33 cellular contexts compared by ENCODE assay signal in genomic region chr22:22461111-22461510, GRCh38. TPM values are rescaled to one million over a fixed set of nuclear protein-coding genes. Genes with fewer than 3 reads are reported as not detected.
"Had no signal": no experiment of that assay in that cellular context is flagged by ENCODE, and none has a peak within 500 bp of the region (broad histone marks: within the 10 kb centered on the region; RNA-seq: fewer than 3 reads in every experiment).

No MANE protein-coding gene starts in this region.

- H3K4me1 Mint-ChIP-seq: activated naive CD8-positive, alpha-beta T cell treated with anti-CD3 and anti-CD28 coated beads for 36 hours; activated T-helper 17 cell treated with anti-CD3 and anti-CD28 coated beads, Interleukin-2, amount 50 U/mL, for 72 hours had no signal

- H3K36me3 ChIP-seq: brain microvascular endothelial cell had no signal

- DNase-seq: activated B cell treated with CpG ODN at 0.5 μM for 24 hours; activated CD4-positive, alpha-beta memory T cell treated with anti-CD3 and anti-CD28 coated beads for 36 hours; activated CD4-positive, alpha-beta T cell treated with anti-CD3 and anti-CD28 coated beads for 4 hours; activated CD4-positive, alpha-beta T cell treated with anti-CD3 and anti-CD28 coated beads, Interleukin-2, amount 50 U/mL, for 1 hour; activated CD4-positive, CD25-positive, alpha-beta regulatory T cell treated with anti-CD3 and anti-CD28 coated beads, Interleukin-2, amount 50 U/mL, for 72 hours; activated effector memory CD4-positive, alpha-beta T cell treated with anti-CD3 and anti-CD28 coated beads, Interleukin-2, amount 50 U/mL, for 16 hours; activated naive CD4-positive, alpha-beta T cell; activated naive CD4-positive, alpha-beta T cell treated with anti-CD3 and anti-CD28 coated beads, Interleukin-2, amount 50 U/mL, for 16 hours; activated naive CD8-positive, alpha-beta T cell treated with anti-CD3 and anti-CD28 coated beads for 36 hours; activated T-cell treated with anti-CD3 and anti-CD28 coated beads, Interleukin-2, amount 50 U/mL, for 1 hour; activated T-cell treated with anti-CD3 and anti-CD28 coated beads, Interleukin-2, amount 50 U/mL, for 72 hours; amniotic stem cell; aorta; brain microvascular endothelial cell; central memory CD4-positive, alpha-beta T cell; NCI-H1092 treated with DMSO at 0.1 percent for 48 hours; NCI-H1417; NCI-H146; NCI-H187 treated with DMSO at 0.1 percent for 48 hours; NCI-H2081; NCI-H2171 treated with DMSO at 0.1 percent for 48 hours; NCI-H2227 treated with DMSO at 0.1 percent for 48 hours; NCI-H446; NCI-H510A treated with DMSO at 0.1 percent for 48 hours; Right ventricle myocardium superior; T-helper 1 cell had no signal

- H3K27ac Mint-ChIP-seq: activated B cell treated with CpG ODN at 0.5 μM for 24 hours; activated CD4-positive, alpha-beta memory T cell treated with anti-CD3 and anti-CD28 coated beads for 36 hours; activated naive CD8-positive, alpha-beta T cell treated with anti-CD3 and anti-CD28 coated beads for 36 hours; activated T-cell treated with anti-CD3 and anti-CD28 coated beads, Interleukin-2, amount 50 U/mL, for 72 hours; activated T-helper 17 cell treated with anti-CD3 and anti-CD28 coated beads, Interleukin-2, amount 50 U/mL, for 72 hours; T-helper 2 cell treated with Interferon-gamma antibody and Interleukin-4, amounts not matched to agents 5 μg/mL and 100 μg/mL, for 36 hours had no signal

- FAIRE-seq: TTC549 had no signal

- H3K27ac ChIP-seq: brain microvascular endothelial cell had no signal

- ATAC-seq: activated T-cell treated with anti-CD3 and anti-CD28 coated beads, Interleukin-2, amount 50 U/mL, for 72 hours; activated T-helper 17 cell treated with anti-CD3 and anti-CD28 coated beads, Interleukin-2, amount 50 U/mL, for 72 hours had no signal

- H3K4me3 Mint-ChIP-seq: activated B cell treated with CpG ODN at 0.5 μM for 24 hours; activated CD4-positive, alpha-beta memory T cell treated with anti-CD3 and anti-CD28 coated beads for 36 hours; activated naive CD8-positive, alpha-beta T cell treated with anti-CD3 and anti-CD28 coated beads for 36 hours; activated T-cell treated with anti-CD3 and anti-CD28 coated beads, Interleukin-2, amount 50 U/mL, for 72 hours; activated T-helper 17 cell treated with anti-CD3 and anti-CD28 coated beads, Interleukin-2, amount 50 U/mL, for 72 hours; IgD-negative memory B cell; T-helper 2 cell treated with Interferon-gamma antibody and Interleukin-4, amounts not matched to agents 5 μg/mL and 100 μg/mL, for 36 hours had no signal

RNA-seq across cellular contexts. Expression of gene ZNF280B, which starts 47.4 kb away (rescaled TPM):
- polyA plus RNA-seq: aorta had no signal

RNA-seq across cellular contexts. Expression of gene ZNF280A, which starts 59.0 kb away (rescaled TPM):
- total RNA-seq: activated B cell treated with CpG ODN at 0.5 μM for 24 hours; activated CD4-positive, alpha-beta memory T cell treated with anti-CD3 and anti-CD28 coated beads for 36 hours; activated CD8-positive, alpha-beta memory T cell treated with anti-CD3 and anti-CD28 coated beads for 36 hours; activated naive CD8-positive, alpha-beta T cell treated with anti-CD3 and anti-CD28 coated beads for 36 hours; activated T-cell treated with anti-CD3 and anti-CD28 coated beads, Interleukin-2, amount 50 U/mL, for 72 hours; activated T-helper 17 cell treated with anti-CD3 and anti-CD28 coated beads, Interleukin-2, amount 50 U/mL, for 72 hours; aorta; cerebellum; LHCN-M2; Right ventricle myocardium superior had no signal
- polyA plus RNA-seq: aorta, IgD-negative memory B cell had no signal
